ENCODE assay signal across 24 cellular contexts in the genomic region with DNA sequence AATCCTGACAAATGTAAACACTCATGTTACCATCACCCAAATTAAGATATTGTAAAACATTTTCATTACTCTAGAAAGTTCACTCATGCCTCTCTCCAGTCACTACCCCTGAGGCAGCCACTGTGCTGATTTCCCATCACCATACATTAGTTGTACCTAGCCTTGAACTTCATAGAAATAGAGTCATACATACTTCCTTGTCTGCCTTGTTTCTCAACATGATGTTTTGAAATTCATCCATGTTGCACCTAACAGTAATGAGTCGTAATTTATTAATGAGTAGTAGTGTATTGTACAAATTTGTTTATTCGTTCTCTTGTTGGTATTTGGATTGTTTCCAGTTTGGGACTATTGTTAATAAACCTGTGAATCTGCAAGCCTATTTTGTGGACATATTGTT.
"Had no signal": no experiment of that assay in that cellular context is flagged by ENCODE, and none has a peak within 500 bp of the region (broad histone marks: within the 10 kb centered on the region; RNA-seq: fewer than 3 reads in every experiment).

No MANE protein-coding gene starts in this region.

- FAIRE-seq: astrocyte had no signal

- H3K4me2 ChIP-seq: SK-N-SH had no signal

- H3K9me3 ChIP-seq: Peyer's patch, SJCRH30, SK-N-SH had no signal

- H3K27ac ChIP-seq: cardiac muscle cell, Peyer's patch, RWPE1, SJCRH30, WERI-Rb-1 had no signal

- H3K4me3 ChIP-seq: cardiac muscle cell, Peyer's patch, SJCRH30 had no signal

- H3K27ac Mint-ChIP-seq: activated CD8-positive, alpha-beta T cell treated with anti-CD3 and anti-CD28 coated beads, Interleukin-2, amount 10 ng/mL, durations not matched to agents 7 days and 5 days had no signal

- ATAC-seq: activated CD8-positive, alpha-beta T cell treated with anti-CD3 and anti-CD28 coated beads, Interleukin-2, amount 10 ng/mL, durations not matched to agents 7 days and 5 days had no signal

- DNase-seq: activated CD4-positive, alpha-beta T cell treated with anti-CD3 and anti-CD28 coated beads for 48 hours; activated CD4-positive, alpha-beta T cell treated with anti-CD3 and anti-CD28 coated beads, Interleukin-2, amount 50 U/mL, for 4 hours; activated CD4-positive, CD25-positive, alpha-beta regulatory T cell treated with anti-CD3 and anti-CD28 coated beads, Interleukin-2, amount 50 U/mL, for 72 hours; activated CD8-positive, alpha-beta memory T cell treated with anti-CD3 and anti-CD28 coated beads, Interleukin-2, amount 50 U/mL, for 48 hours; activated CD8-positive, alpha-beta T cell treated with anti-CD3 and anti-CD28 coated beads, Interleukin-2, amount 10 ng/mL, durations not matched to agents 7 days and 5 days; activated naive CD4-positive, alpha-beta T cell treated with anti-CD3 and anti-CD28 coated beads, Interleukin-2, amount 50 U/mL, for 16 hours; activated T-cell treated with anti-CD3 and anti-CD28 coated beads, Interleukin-2, amount 50 U/mL, for 1 hour; amygdala; Karpas-422; NCI-H1105 treated with DMSO at 0.1 percent for 48 hours; NCI-H1436 treated with DMSO at 0.1 percent for 48 hours; NCI-H187; NCI-H2081; NCI-H510A treated with DMSO at 0.1 percent for 48 hours; Peyer's patch; Right ventricle myocardium superior; SJCRH30; SK-N-SH; T-helper 1 cell; WERI-Rb-1 had no signal

- H3K27me3 ChIP-seq: cardiac muscle cell, Peyer's patch, SJCRH30 had no signal

- H3K27me3 Mint-ChIP-seq: brain had no signal

- H3K9ac ChIP-seq: SK-N-SH had no signal

- H3K4me3 Mint-ChIP-seq: activated CD8-positive, alpha-beta T cell treated with anti-CD3 and anti-CD28 coated beads, Interleukin-2, amount 10 ng/mL, durations not matched to agents 7 days and 5 days; brain had no signal

- H3K36me3 ChIP-seq: SJCRH30 had no signal

- H3K4me1 ChIP-seq: Peyer's patch, SJCRH30 had no signal
